ENCODE assay signal across 8 cellular contexts in the genomic region with DNA sequence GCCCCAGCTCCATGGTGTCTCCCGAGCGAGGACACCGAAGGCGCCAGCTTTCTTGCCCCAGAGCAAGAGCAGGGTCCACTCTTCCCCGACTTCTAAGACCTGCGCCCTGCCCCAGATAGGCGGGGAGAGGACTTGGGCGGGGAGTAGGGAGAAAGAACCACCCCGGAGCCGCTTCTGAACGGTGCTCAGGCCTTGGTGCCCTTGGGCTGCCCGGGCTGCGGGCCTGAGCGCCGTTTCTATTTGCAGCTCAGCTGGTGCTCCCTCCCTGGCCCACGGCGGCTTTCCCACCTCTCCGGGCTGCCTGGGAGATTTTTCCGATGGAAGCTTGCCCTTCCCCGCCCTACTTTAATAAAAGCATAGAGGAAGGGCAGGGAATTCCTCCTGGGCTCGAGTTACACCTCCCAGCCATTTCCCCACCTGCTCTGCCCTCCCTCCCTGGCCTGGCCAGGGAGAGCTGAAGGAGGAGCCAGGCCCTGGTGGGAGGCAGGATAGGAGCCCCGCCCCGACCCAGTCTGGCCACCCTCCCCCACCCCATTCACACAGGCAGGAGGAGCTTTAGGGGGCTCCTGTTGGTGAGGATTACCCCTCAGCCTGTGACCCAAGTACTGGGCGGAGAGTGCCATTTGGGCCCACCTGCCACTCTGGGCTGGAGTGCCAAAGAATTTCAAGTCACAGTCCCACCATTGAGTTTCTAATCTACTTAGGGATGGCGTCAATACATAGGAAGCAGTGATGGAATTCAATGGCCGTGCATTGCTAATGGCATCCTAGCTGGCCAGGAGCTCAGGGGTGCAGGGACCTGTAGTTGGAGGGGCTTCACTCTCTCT. TPM values are rescaled to one million over a fixed set of nuclear protein-coding genes. Genes with fewer than 3 reads are reported as not detected.
DNase-seq lines count a peak whose midpoint lies in the region; FAIRE-seq and TF ChIP-seq lines count a peak whose summit lies in the region.

No MANE protein-coding gene starts in this region.

- peak overlapping the region; percentile 85 for H3K4me2 ChIP-seq in astrocyte (ENCODE audit: low read length)

- H3K4me1 ChIP-seq in astrocyte (ENCODE audit: insufficient read depth, low read length) (peaks cover 23% of the 10 kb centered on the region), iPS-18a (ENCODE audit: control insufficient read depth, low read depth, low read length) (peaks cover 21% of the 10 kb centered on the region), small intestine (ENCODE audit: control insufficient read depth in 2 of 2, insufficient read depth in 1 of 2, low read depth in 1 of 2, low read length in 1 of 2) (peaks cover 14 to 15% of the 10 kb centered on the region in 2 donors)

- H3K9ac ChIP-seq in astrocyte (ENCODE audit: low read length) (no peak overlapping the region), iPS-18a (ENCODE audit: low read length) (peak overlapping the region; percentile 67)

- H3K4me3 ChIP-seq in astrocyte (ENCODE audit: insufficient read depth, low read depth, low read length): no peak overlapping the region
- H3K4me3 ChIP-seq in iPS-18a (ENCODE audit: low read length): peak overlapping the region; percentile 85
- H3K4me3 ChIP-seq in small intestine (ENCODE audit: low read depth in 1 of 2, low read length in 2 of 2): peak overlapping the region; percentile 62 to 80

- peak; percentile 66 for FAIRE-seq in HTR-8/SVneo (lab: Jason Lieb, UNC)
- no peak for FAIRE-seq in astrocyte (lab: Jason Lieb, UNC)
- FAIRE-seq in small intestine (lab: Jason Lieb, UNC): no peak

- in situ Hi-C loops in KBM-7 (cut with MboI; ENCODE audit: low pct_unique_long_range_greater_than_20kb, low sequenced_read_pairs): no loop called here

- POLR2A ChIA-PET in GM10248 (lab: Yijun Ruan, JAX): no interaction called here

- H3K27ac Mint-ChIP-seq in astrocyte (ENCODE audit: unreplicated experiment): no peak overlapping the region

- peaks cover 9% of the 10 kb centered on the region for H3K27me3 Mint-ChIP-seq in astrocyte (ENCODE audit: low read depth, unreplicated experiment)

- H3K9me3 Mint-ChIP-seq in astrocyte (ENCODE audit: unreplicated experiment): no peaks in the 10 kb centered on the region

- 16 to 25% (median 23%) methylated on average over 23 to 26 of the region's 26 CpGs for WGBS in small intestine, 3 donors

- H3K27ac ChIP-seq in astrocyte (ENCODE audit: low read depth, low read length) (no peak overlapping the region), iPS-18a (ENCODE audit: low read length) (no peak overlapping the region), small intestine (ENCODE audit: low read depth in 1 of 2, low read length in 1 of 2) (peak overlapping the region; percentile 87 to 96)

- H3K9me3 ChIP-seq in astrocyte (ENCODE audit: insufficient read depth, low read depth, low read length): no peaks in the 10 kb centered on the region
- no peaks in the 10 kb centered on the region for H3K9me3 ChIP-seq in iPS-18a (ENCODE audit: control insufficient read depth, low read depth, low read length)
- H3K9me3 ChIP-seq in small intestine (ENCODE audit: control insufficient read depth, low read depth): no peaks in the 10 kb centered on the region

- no peaks in the 10 kb centered on the region for H3K79me2 ChIP-seq in astrocyte (ENCODE audit: insufficient read depth, low read length)

- H3K27me3 ChIP-seq in astrocyte (ENCODE audit: insufficient read depth, low read length): peaks cover 22% of the 10 kb centered on the region
- H3K27me3 ChIP-seq in iPS-18a (ENCODE audit: control insufficient read depth, insufficient read depth, low read length): peaks cover 21% of the 10 kb centered on the region
- H3K27me3 ChIP-seq in small intestine (ENCODE audit: control insufficient read depth in 2 of 2, insufficient read depth in 2 of 2, low read length in 2 of 2): no peaks in the 10 kb centered on the region

- CTCF ChIA-PET in GM10248 (lab: Yijun Ruan, JAX): interaction anchor here (1.1 to 1.9 kb wide), 2 partner anchors 8 to 9 kb away, joined by 4 to 6 read pairs; no protein-coding TSS in a partner anchor

- no peaks in the 10 kb centered on the region for H3K36me3 Mint-ChIP-seq in astrocyte (ENCODE audit: low read depth, unreplicated experiment)

- H2AFZ ChIP-seq in astrocyte (ENCODE audit: low read depth, low read length): peak overlapping the region; percentile 75

- DNase-seq in HTR-8/SVneo (ENCODE audit: insufficient read length, low spot score): peak; percentile 72
- peak; percentile 10 for DNase-seq in astrocyte (ENCODE audit: low read depth)
- peak; percentile 88 for DNase-seq in small intestine
- no peak for DNase-seq in stimulated activated naive CD4-positive, alpha-beta T cell (lab: John Stamatoyannopoulos, UW)
- DNase-seq in NK-92 treated with Interleukin-12 subunit alpha and Interleukin-12 subunit beta, amount 100 ng/mL, for 24 hours (lab: John Stamatoyannopoulos, UW): no peak
- DNase-seq in KBM-7: no peak
- DNase-seq in GM10248 (ENCODE audit: extremely low spot score): no peak

- H3K4me1 Mint-ChIP-seq in astrocyte (ENCODE audit: low read depth, unreplicated experiment): peaks cover 4% of the 10 kb centered on the region

- TF ChIP-seq CTCF in astrocyte (IDR thresholded peaks at IDR 0.05; ENCODE audit: insufficient read depth, low read depth, low read length): no peak
- no peak for TF ChIP-seq CTCF in GM10248 (IDR thresholded peaks at IDR 0.05; ENCODE audit: control extremely low read depth, extremely low read depth, low read depth, missing control alignments)

- H3K4me3 Mint-ChIP-seq in astrocyte (ENCODE audit: unreplicated experiment): no peak overlapping the region

- H3K36me3 ChIP-seq in astrocyte (ENCODE audit: insufficient read depth, low read length): no peaks in the 10 kb centered on the region
- H3K36me3 ChIP-seq in iPS-18a (ENCODE audit: control insufficient read depth, low read depth, low read length): no peaks in the 10 kb centered on the region
- H3K36me3 ChIP-seq in small intestine (ENCODE audit: control insufficient read depth in 2 of 2, insufficient read depth in 2 of 2, low read length in 2 of 2): no peaks in the 10 kb centered on the region

- peaks cover 9% of the 10 kb centered on the region for H4K20me1 ChIP-seq in astrocyte (ENCODE audit: insufficient read depth, low read length)

RNA-seq across cellular contexts. Expression of a gene that starts 2.0 kb away (rescaled TPM):
- 14.8 and 15.4 TPM in 2 replicates for total RNA-seq in astrocyte
- polyA plus RNA-seq in small intestine: 10 to 100 TPM; 38.2 to 67.3 (median 47.2) TPM

RNA-seq across cellular contexts. Expression of a gene that starts 26.3 kb away (rescaled TPM):
- 91.3 and 100.0 TPM in 2 replicates for total RNA-seq in astrocyte
- 10 to 100 TPM; 21.7 to 26.5 (median 26.2) TPM for polyA plus RNA-seq in small intestine

RNA-seq across cellular contexts. Expression of a gene that starts 27.1 kb away (rescaled TPM):
- 11.2 and 11.5 TPM in 2 replicates for total RNA-seq in astrocyte
- 1 to 10 TPM; 2.2 to 4.0 (median 2.4) TPM for polyA plus RNA-seq in small intestine

RNA-seq across cellular contexts. Expression of a gene that starts 56.6 kb away (rescaled TPM):
- total RNA-seq in astrocyte: not detected in 2 replicates
- polyA plus RNA-seq in small intestine: 1 to 10 TPM in 1 of 3 donors, not detected in 2; 1.7 TPM

Comparison
In these comparisons a context has a peak if more than half of its experiments do, and no peak if none do; other contexts are left out.
1. DNase-seq: peak in HTR-8/SVneo (single experiment), astrocyte (single experiment) and small intestine (single experiment); none in stimulated activated naive CD4-positive, alpha-beta T cell (0 of 6), NK-92 treated with Interleukin-12 subunit alpha and Interleukin-12 subunit beta, amount 100 ng/mL, for 24 hours (single experiment), KBM-7 (single experiment) and GM10248 (single experiment).
2. H3K27ac ChIP-seq: peak in small intestine (2 of 2); none in astrocyte (single experiment) and iPS-18a (single experiment).